In the genomic region with DNA sequence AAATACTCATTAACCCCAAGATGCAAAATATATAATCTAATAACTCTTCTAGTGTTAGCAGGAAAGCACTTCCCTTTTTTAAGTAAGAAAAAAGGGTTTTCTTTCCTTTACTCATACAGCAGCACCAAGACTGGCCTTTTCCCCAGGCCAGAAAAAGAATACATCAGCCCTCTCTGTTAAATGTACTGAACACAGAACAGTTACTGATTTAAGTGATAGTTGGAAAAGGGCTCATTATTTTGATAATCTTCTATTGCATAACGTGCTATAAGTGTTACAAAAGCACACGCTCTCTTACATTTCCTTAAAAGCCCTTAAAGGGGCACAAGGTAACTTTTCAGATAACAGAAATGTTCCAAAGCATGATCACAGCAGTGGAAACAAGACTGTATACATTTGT, we compare ENCODE assay signal across 13 cellular contexts.
DNase-seq lines count a peak whose midpoint lies in the region; ATAC-seq and TF ChIP-seq lines count a peak whose summit lies in the region.
"Had no signal": no experiment of that assay in that cellular context is flagged by ENCODE, and none has a peak within 500 bp of the region (broad histone marks: within the 10 kb centered on the region; RNA-seq: fewer than 3 reads in every experiment).

No MANE protein-coding gene starts in this region.

- H3K9me2 ChIP-seq in GM23248 (ENCODE audit: insufficient read depth), result no peaks in the 10 kb centered on the region

- peak overlapping the region; percentile 15; the same call in 1 of the 2 replicates for H2AFZ ChIP-seq in GM23248

- ATAC-seq in right cardiac atrium, result peak; percentile 17 to 43
- ATAC-seq in activated naive CD4-positive, alpha-beta T cell treated with anti-CD3 and anti-CD28 coated beads, Interleukin-2, amount 50 U/mL, for 72 hours, result no peak
- ATAC-seq in GM19324 (IDR thresholded peaks at IDR 0.05; ENCODE audit: low FRiP score, unreplicated experiment), result no peak

- H3K27ac Mint-ChIP-seq in activated naive CD4-positive, alpha-beta T cell treated with anti-CD3 and anti-CD28 coated beads, Interleukin-2, amount 50 U/mL, for 72 hours, result no peak overlapping the region
- H3K27ac Mint-ChIP-seq in glutamatergic neuron (ENCODE audit: unreplicated experiment), result no peak overlapping the region
- H3K27ac Mint-ChIP-seq: CD8-positive, alpha-beta memory T cell had no signal

- H3K79me2 ChIP-seq in GM23248 (ENCODE audit: insufficient read depth), result no peaks in the 10 kb centered on the region

- no peaks in the 10 kb centered on the region for H4K20me1 ChIP-seq in GM23248 (ENCODE audit: insufficient read depth)

- TF ChIP-seq EP300 in suprapubic skin (IDR thresholded peaks at IDR 0.05), result no peak

- H3K9ac ChIP-seq in GM23248, result peak overlapping the region; percentile 16

- peak overlapping the region; percentile 58 for H3K27ac ChIP-seq in GM23248
- H3K27ac ChIP-seq in right cardiac atrium (ENCODE audit: low read length), result no peak overlapping the region
- peak overlapping the region; percentile 55 for H3K27ac ChIP-seq in suprapubic skin
- H3K27ac ChIP-seq: WERI-Rb-1 had no signal

- no peaks in the 10 kb centered on the region for H3K36me3 ChIP-seq in GM23248 (ENCODE audit: low read depth)
- H3K36me3 ChIP-seq in suprapubic skin, result no peaks in the 10 kb centered on the region

- intact Hi-C loops in right cardiac atrium (cut with DNase I), result loop anchor here in 1 of 4 donors (5.0 to 10.0 kb wide), 3 partner anchors 54 to 381 kb away; no protein-coding TSS in a partner anchor

- H3K36me3 Mint-ChIP-seq in activated naive CD4-positive, alpha-beta T cell treated with anti-CD3 and anti-CD28 coated beads, Interleukin-2, amount 50 U/mL, for 72 hours, result no peaks in the 10 kb centered on the region
- H3K36me3 Mint-ChIP-seq in glutamatergic neuron (ENCODE audit: unreplicated experiment), result no peaks in the 10 kb centered on the region

- peak; percentile 38 for DNase-seq in GM23248
- DNase-seq in OCI-M1 (lab: John Stamatoyannopoulos, UW), result peak; percentile 28
- DNase-seq in right cardiac atrium, result no peak
- no peak for DNase-seq in suprapubic skin (ENCODE audit: low spot score in 2 of 2)
- no peak for DNase-seq in activated naive CD4-positive, alpha-beta T cell treated with anti-CD3 and anti-CD28 coated beads, Interleukin-2, amount 50 U/mL, for 72 hours (ENCODE audit: low spot score in 2 of 2)
- no peak for DNase-seq in glutamatergic neuron
- DNase-seq: activated CD8-positive, alpha-beta memory T cell treated with anti-CD3 and anti-CD28 coated beads, Interleukin-2, amount 50 U/mL, for 48 hours; CD8-positive, alpha-beta memory T cell; NCI-H1092; NCI-H510A; retina; WERI-Rb-1 had no signal

- H3K9me3 ChIP-seq in GM23248 (ENCODE audit: low read depth) (no peaks in the 10 kb centered on the region), right cardiac atrium (ENCODE audit: control insufficient read depth, low read length) (no peaks in the 10 kb centered on the region), suprapubic skin (no peaks in the 10 kb centered on the region)

- peak overlapping the region; percentile 52 for H3K4me2 ChIP-seq in GM23248 (ENCODE audit: unreplicated experiment)

- no peak for TF ChIP-seq POLR2A in suprapubic skin (IDR thresholded peaks at IDR 0.05)

- H3K27me3 Mint-ChIP-seq in glutamatergic neuron (ENCODE audit: unreplicated experiment), result no peaks in the 10 kb centered on the region

- 4 to 8% methylated on average over 2 of the region's 2 CpGs for WGBS in GM23248 (ENCODE audit: low coverage in 1 of 2, low lambda C conversion rate in 2 of 2, missing lambda C conversion rate in 2 of 2), 2 experiments
- WGBS in right cardiac atrium, result 22% methylated on average over 2 of the region's 2 CpGs
- 38% methylated on average over 2 of the region's 2 CpGs for WGBS in suprapubic skin

- H3K4me1 Mint-ChIP-seq in glutamatergic neuron (ENCODE audit: low read depth, unreplicated experiment), result peaks cover 3% of the 10 kb centered on the region

- peak overlapping the region; percentile 27 for H3K4me3 ChIP-seq in GM23248
- no peak overlapping the region for H3K4me3 ChIP-seq in right cardiac atrium (ENCODE audit: low read length)
- H3K4me3 ChIP-seq in suprapubic skin, result no peak overlapping the region

- TF ChIP-seq CTCF in suprapubic skin (IDR thresholded peaks at IDR 0.05) (no peak), glutamatergic neuron (IDR thresholded peaks at IDR 0.05; ENCODE audit: partially characterized antibody, unreplicated experiment) (no peak)

- H3K4me1 ChIP-seq in GM23248 (ENCODE audit: insufficient read depth) (peaks cover 37% of the 10 kb centered on the region), right cardiac atrium (ENCODE audit: control insufficient read depth, insufficient read depth, low read length) (no peaks in the 10 kb centered on the region), suprapubic skin (peaks cover 17% of the 10 kb centered on the region)

- no peaks in the 10 kb centered on the region for H3K9me3 Mint-ChIP-seq in activated naive CD4-positive, alpha-beta T cell treated with anti-CD3 and anti-CD28 coated beads, Interleukin-2, amount 50 U/mL, for 72 hours
- H3K9me3 Mint-ChIP-seq in glutamatergic neuron (ENCODE audit: unreplicated experiment), result no peaks in the 10 kb centered on the region

- H3K27me3 ChIP-seq in GM23248 (replicated peaks; ENCODE audit: insufficient read depth) (no peaks in the 10 kb centered on the region), right cardiac atrium (ENCODE audit: control insufficient read depth, insufficient read depth) (no peaks in the 10 kb centered on the region), suprapubic skin (no peaks in the 10 kb centered on the region)

- no peak overlapping the region for H3K4me3 Mint-ChIP-seq in glutamatergic neuron (ENCODE audit: unreplicated experiment)
- H3K4me3 Mint-ChIP-seq: CD8-positive, alpha-beta memory T cell had no signal

- in situ Hi-C loops in GM23248 (cut with MboI), result no loop called here

- H3F3A ChIP-seq in GM23248 (ENCODE audit: insufficient read depth), result peaks cover 33% of the 10 kb centered on the region

Comparison
In these comparisons a context has a peak if more than half of its experiments do, and no peak if none do; other contexts are left out.
1. DNase-seq: peak in GM23248 (single experiment) and OCI-M1 (single experiment); none in right cardiac atrium (0 of 3), suprapubic skin (0 of 2), activated naive CD4-positive, alpha-beta T cell treated with anti-CD3 and anti-CD28 coated beads, Interleukin-2, amount 50 U/mL, for 72 hours (0 of 2) and glutamatergic neuron (single experiment).
2. ATAC-seq: peak in right cardiac atrium (2 of 2); none in activated naive CD4-positive, alpha-beta T cell treated with anti-CD3 and anti-CD28 coated beads, Interleukin-2, amount 50 U/mL, for 72 hours (0 of 2) and GM19324 (single experiment).